Comparison of ENCODE assay signal across 19 cellular contexts in genomic region chr15:77143606-77144005, GRCh38.
DNase-seq lines count a peak whose midpoint lies in the region; ATAC-seq, FAIRE-seq and TF ChIP-seq lines count a peak whose summit lies in the region.
"Had no signal": no experiment of that assay in that cellular context is flagged by ENCODE, and none has a peak within 500 bp of the region (broad histone marks: within the 10 kb centered on the region; RNA-seq: fewer than 3 reads in every experiment).

No MANE protein-coding gene starts in this region.

- H3K4me1 ChIP-seq in SK-N-SH (ENCODE audit: control insufficient read depth in 1 of 2, insufficient read depth in 2 of 2, low read depth in 1 of 2, low read length in 1 of 2) (peaks cover 3 to 33% of the 10 kb centered on the region in 2 experiments), upper lobe of left lung (peaks cover 0 to 20% (median 4%) of the 10 kb centered on the region in 4 donors), kidney (ENCODE audit: control insufficient read depth in 1 of 2, insufficient read depth in 1 of 2, low read depth in 1 of 2, low read length in 2 of 2) (no peaks in the 10 kb centered on the region)
- H3K4me1 ChIP-seq: prostate gland had no signal

- ATAC-seq in SK-N-SH treated with all-trans-retinoic acid at 6 μM for 48 hours: no peak
- ATAC-seq in natural killer cell treated with Interleukin-12 subunit alpha and Interleukin-12 subunit beta and Interleukin-15 and Interleukin-18, amount 100 ng/mL, for 72 hours: no peak
- no peak for ATAC-seq in upper lobe of left lung (ENCODE audit: low FRiP score in 2 of 2)
- ATAC-seq in GM21528 (IDR thresholded peaks at IDR 0.05; ENCODE audit: low FRiP score, unreplicated experiment): no peak

- no peak overlapping the region for H2AFZ ChIP-seq in SK-N-SH (ENCODE audit: low read depth)

- intact Hi-C loops in kidney (cut with DNase I): no loop called here

- no peaks in the 10 kb centered on the region for H3K27me3 Mint-ChIP-seq in natural killer cell treated with Interleukin-12 subunit alpha and Interleukin-12 subunit beta and Interleukin-15 and Interleukin-18, amount 100 ng/mL, for 72 hours
- H3K27me3 Mint-ChIP-seq: activated CD4-positive, alpha-beta T cell treated with anti-CD3 and anti-CD28 coated beads, Interleukin-2, amount 10 ng/mL, durations not matched to agents 7 days and 5 days; activated naive CD4-positive, alpha-beta T cell treated with anti-CD3 and anti-CD28 coated beads, Interleukin-2, amount 50 U/mL, for 24 hours had no signal

- H3K27ac ChIP-seq in SK-N-SH (ENCODE audit: low read depth in 2 of 2, low read length in 1 of 2) (peak overlapping the region; percentile 85 to 99), coronary artery (peak overlapping the region; percentile 52 to 79), upper lobe of left lung (peak overlapping the region; percentile 36 to 57 (median 50)), kidney (ENCODE audit: low read depth in 2 of 2, low read length in 2 of 2) (peak overlapping the region in 1 of 2 donors; percentile 50)
- H3K27ac ChIP-seq: 22Rv1, C4-2B, prostate gland had no signal

- H3F3A ChIP-seq in SK-N-SH (replicated peaks; ENCODE audit: insufficient read depth): peaks cover 45% of the 10 kb centered on the region

- H3K36me3 Mint-ChIP-seq in natural killer cell treated with Interleukin-12 subunit alpha and Interleukin-12 subunit beta and Interleukin-15 and Interleukin-18, amount 100 ng/mL, for 72 hours: no peaks in the 10 kb centered on the region

- H3K79me2 ChIP-seq in SK-N-SH (ENCODE audit: insufficient read depth): peaks cover 13% of the 10 kb centered on the region; the same call in 1 of the 2 replicates

- H4K20me1 ChIP-seq in SK-N-SH (ENCODE audit: insufficient read depth): no peaks in the 10 kb centered on the region

- TF ChIP-seq EP300 in SK-N-SH (IDR thresholded peaks at IDR 0.05; ENCODE audit: borderline replicate concordance in 1 of 2, low read depth in 1 of 2, low read length in 1 of 2) (no peak), upper lobe of left lung (IDR thresholded peaks at IDR 0.05) (no peak)

- no peak for TF ChIP-seq RAD21 in SK-N-SH (IDR thresholded peaks at IDR 0.05; ENCODE audit: low read length)

- H3K27ac Mint-ChIP-seq in natural killer cell treated with Interleukin-12 subunit alpha and Interleukin-12 subunit beta and Interleukin-15 and Interleukin-18, amount 100 ng/mL, for 72 hours: peak overlapping the region; percentile 3 to 37
- H3K27ac Mint-ChIP-seq: activated CD4-positive, alpha-beta T cell treated with anti-CD3 and anti-CD28 coated beads, Interleukin-2, amount 10 ng/mL, durations not matched to agents 7 days and 5 days; activated naive CD4-positive, alpha-beta T cell treated with anti-CD3 and anti-CD28 coated beads, Interleukin-2, amount 50 U/mL, for 24 hours had no signal

- POLR2A ChIA-PET in SK-N-SH (lab: Yijun Ruan, JAX): no interaction called here

- TF ChIP-seq POLR2A in upper lobe of left lung (IDR thresholded peaks at IDR 0.05): no peak

- H3K4me2 ChIP-seq in SK-N-SH: peak overlapping the region; percentile 72

- H3K9me3 Mint-ChIP-seq in natural killer cell treated with Interleukin-12 subunit alpha and Interleukin-12 subunit beta and Interleukin-15 and Interleukin-18, amount 100 ng/mL, for 72 hours: no peaks in the 10 kb centered on the region

- DNase-seq in SK-N-SH (no peak), coronary artery (ENCODE audit: low spot score) (no peak), upper lobe of left lung (no peak), kidney (no peak), iPS-NIHi11 (ENCODE audit: low spot score) (no peak)
- no peak for DNase-seq in natural killer cell treated with Interleukin-12 subunit alpha and Interleukin-12 subunit beta and Interleukin-15 and Interleukin-18, amount 100 ng/mL, for 72 hours (ENCODE audit: low spot score)
- DNase-seq: activated CD4-positive, alpha-beta T cell treated with anti-CD3 and anti-CD28 coated beads, Interleukin-2, amount 10 ng/mL, durations not matched to agents 7 days and 5 days; H7; kidney glomerular epithelial cell; NCI-H1694; NCI-H510A; stimulated activated CD4-positive, alpha-beta T cell treated with anti-CD3 and anti-CD28 coated beads, Interleukin-15, amount 100 ng/mL, for 24 hours; substantia nigra had no signal

- peaks cover 15 to 26% of the 10 kb centered on the region in 2 donors for H3K4me1 Mint-ChIP-seq in natural killer cell treated with Interleukin-12 subunit alpha and Interleukin-12 subunit beta and Interleukin-15 and Interleukin-18, amount 100 ng/mL, for 72 hours (ENCODE audit: low read depth in 2 of 2)
- H3K4me1 Mint-ChIP-seq: activated CD4-positive, alpha-beta T cell treated with anti-CD3 and anti-CD28 coated beads, Interleukin-2, amount 10 ng/mL, durations not matched to agents 7 days and 5 days had no signal

- no peaks in the 10 kb centered on the region for H3K27me3 ChIP-seq in SK-N-SH (ENCODE audit: insufficient read depth)
- no peaks in the 10 kb centered on the region for H3K27me3 ChIP-seq in upper lobe of left lung

- H3K4me3 Mint-ChIP-seq in natural killer cell treated with Interleukin-12 subunit alpha and Interleukin-12 subunit beta and Interleukin-15 and Interleukin-18, amount 100 ng/mL, for 72 hours: no peak overlapping the region
- H3K4me3 Mint-ChIP-seq: activated CD4-positive, alpha-beta T cell treated with anti-CD3 and anti-CD28 coated beads, Interleukin-2, amount 10 ng/mL, durations not matched to agents 7 days and 5 days; activated naive CD4-positive, alpha-beta T cell treated with anti-CD3 and anti-CD28 coated beads, Interleukin-2, amount 50 U/mL, for 24 hours had no signal

- peak overlapping the region; percentile 61; the same call in 1 of the 2 replicates for H3K9ac ChIP-seq in SK-N-SH
- H3K9ac ChIP-seq in kidney (ENCODE audit: low read length in 2 of 2): no peak overlapping the region

- FAIRE-seq in kidney (lab: Jason Lieb, UNC): no peak

- H3K4me3 ChIP-seq in SK-N-SH (ENCODE audit: low read depth in 2 of 2, low read length in 1 of 2) (peak overlapping the region in 1 of 2 experiments; percentile 33; a peak in 2 of 4 replicates), coronary artery (no peak overlapping the region), upper lobe of left lung (no peak overlapping the region), kidney (ENCODE audit: low read length in 2 of 2) (no peak overlapping the region)
- H3K4me3 ChIP-seq: prostate gland had no signal

- no peaks in the 10 kb centered on the region for H3K9me2 ChIP-seq in SK-N-SH

- H3K9me3 ChIP-seq in SK-N-SH: peaks cover 10% of the 10 kb centered on the region; the same call in 1 of the 2 replicates
- H3K9me3 ChIP-seq in upper lobe of left lung: peaks cover 0 to 7% (median 5%) of the 10 kb centered on the region in 4 donors
- peaks cover 0 to 10% of the 10 kb centered on the region in 2 donors for H3K9me3 ChIP-seq in kidney (ENCODE audit: control insufficient read depth in 1 of 2, low read length in 2 of 2)
- H3K9me3 ChIP-seq: prostate gland had no signal

- CTCF ChIA-PET in SK-N-SH (lab: Yijun Ruan, JAX): interaction anchor here (1.1 to 2.1 kb wide), 2 partner anchors 12 to 25 kb away, joined by 4 to 8 read pairs; no protein-coding TSS in a partner anchor

- TF ChIP-seq CTCF in SK-N-SH (IDR thresholded peaks at IDR 0.05) (no peak), coronary artery (IDR thresholded peaks at IDR 0.05) (no peak), upper lobe of left lung (IDR thresholded peaks at IDR 0.05) (no peak), kidney (IDR thresholded peaks at IDR 0.05; ENCODE audit: borderline replicate concordance, extremely low read depth, insufficient read depth) (no peak)

- H3K36me3 ChIP-seq in SK-N-SH (replicated peaks in 1 of 2; ENCODE audit: control insufficient read depth in 1 of 2, insufficient read depth in 2 of 2, low read length in 1 of 2) (peaks cover 0 to 36% of the 10 kb centered on the region in 2 experiments), upper lobe of left lung (peaks cover 0 to 18% (median 0%) of the 10 kb centered on the region in 4 donors), kidney (ENCODE audit: control insufficient read depth in 1 of 2, insufficient read depth in 2 of 2, low read length in 2 of 2) (peaks cover 0 to 3% of the 10 kb centered on the region in 2 donors)
- H3K36me3 ChIP-seq: prostate gland had no signal

TF ChIP-seq in SK-N-SH, 30 proteins besides CTCF, POLR2A, EP300 and RAD21:
- no peak for TF ChIP-seq RXRA (IDR thresholded peaks at IDR 0.05; ENCODE audit: borderline replicate concordance, low read depth)
- no peak for TF ChIP-seq RCOR1 (IDR thresholded peaks at IDR 0.05; ENCODE audit: low read length)
- TF ChIP-seq GATA2 (CRISPR knock-in tag; IDR thresholded peaks at IDR 0.05): no peak
- no peak for TF ChIP-seq IRF3 (IDR thresholded peaks at IDR 0.05; ENCODE audit: low read depth, low read length)
TF ChIP-seq in SK-N-SH: peak in this region for 0.

TF ChIP-seq in SK-N-SH treated with all-trans-retinoic acid at 6 μM for 48 hours, 23 proteins besides CTCF, POLR2A, EP300 and RAD21 (continues in another document):
- TF ChIP-seq GLIS3 (CRISPR knock-in tag; IDR thresholded peaks at IDR 0.05): no peak
- no peak for TF ChIP-seq ISL1 (CRISPR knock-in tag; IDR thresholded peaks at IDR 0.05)
- TF ChIP-seq, protein P1, sequence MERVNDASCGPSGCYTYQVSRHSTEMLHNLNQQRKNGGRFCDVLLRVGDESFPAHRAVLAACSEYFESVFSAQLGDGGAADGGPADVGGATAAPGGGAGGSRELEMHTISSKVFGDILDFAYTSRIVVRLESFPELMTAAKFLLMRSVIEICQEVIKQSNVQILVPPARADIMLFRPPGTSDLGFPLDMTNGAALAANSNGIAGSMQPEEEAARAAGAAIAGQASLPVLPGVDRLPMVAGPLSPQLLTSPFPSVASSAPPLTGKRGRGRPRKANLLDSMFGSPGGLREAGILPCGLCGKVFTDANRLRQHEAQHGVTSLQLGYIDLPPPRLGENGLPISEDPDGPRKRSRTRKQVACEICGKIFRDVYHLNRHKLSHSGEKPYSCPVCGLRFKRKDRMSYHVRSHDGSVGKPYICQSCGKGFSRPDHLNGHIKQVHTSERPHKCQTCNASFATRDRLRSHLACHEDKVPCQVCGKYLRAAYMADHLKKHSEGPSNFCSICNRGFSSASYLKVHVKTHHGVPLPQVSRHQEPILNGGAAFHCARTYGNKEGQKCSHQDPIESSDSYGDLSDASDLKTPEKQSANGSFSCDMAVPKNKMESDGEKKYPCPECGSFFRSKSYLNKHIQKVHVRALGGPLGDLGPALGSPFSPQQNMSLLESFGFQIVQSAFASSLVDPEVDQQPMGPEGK (CRISPR knock-in tag; IDR thresholded peaks at IDR 0.05; ENCODE audit: borderline replicate concordance): no peak
- TF ChIP-seq CREB5 (CRISPR knock-in tag; IDR thresholded peaks at IDR 0.05; ENCODE audit: low read depth): no peak
- TF ChIP-seq RARB (CRISPR knock-in tag; IDR thresholded peaks at IDR 0.05): no peak
